3 cellular contexts compared by ENCODE assay signal in genomic region chr10:131872837-131873375, GRCh38.
A peak's percentile ranks its signal among the peaks of the same experiment; 100 is the strongest.
TF ChIP-seq lines count a peak whose summit lies in the region.

No MANE protein-coding gene starts in this region.

TF ChIP-seq in K562, 482 proteins besides CTCF, POLR2A, EP300 and RAD21:
- TF ChIP-seq ZNF12 (CRISPR knock-in tag; IDR thresholded peaks at IDR 0.05) (no peak), RBM39 (optimal IDR thresholded peaks at IDR 0.05; ENCODE audit: low read depth, low read length) (no peak), OTX1 (CRISPR knock-in tag; IDR thresholded peaks at IDR 0.05) (no peak), HMGN3 (IDR thresholded peaks at IDR 0.05; ENCODE audit: borderline replicate concordance, extremely low read depth, insufficient read length, low read depth, low read length) (no peak), GTF2A2 (tag; IDR thresholded peaks at IDR 0.05) (no peak), CBX5 (IDR thresholded peaks at IDR 0.05; ENCODE audit: borderline replicate concordance, low read depth) (no peak), NONO (IDR thresholded peaks at IDR 0.05; ENCODE audit: low read depth in 2 of 2, low read length in 1 of 2) (no peak), E2F6 (IDR thresholded peaks at IDR 0.05; ENCODE audit: borderline replicate concordance in 1 of 2, extremely low read depth in 1 of 2, insufficient read depth in 1 of 2, insufficient read length in 1 of 2, low read depth in 1 of 2, low read length in 1 of 2, poor library complexity in 1 of 2, severe bottlenecking in 1 of 2) (no peak), ZNF696 (CRISPR knock-in tag; conservative IDR thresholded peaks at IDR 0.05) (no peak), ZNF184 (CRISPR knock-in tag; IDR thresholded peaks at IDR 0.05) (no peak), SMAD3 (CRISPR knock-in tag; conservative IDR thresholded peaks at IDR 0.05) (no peak), SREBF2 (CRISPR knock-in tag; IDR thresholded peaks at IDR 0.05) (no peak), HIVEP1 (CRISPR knock-in tag; IDR thresholded peaks at IDR 0.05) (no peak), SOX6 (IDR thresholded peaks at IDR 0.05) (no peak), FUS (optimal IDR thresholded peaks at IDR 0.05; ENCODE audit: low read depth, low read length) (no peak), THRB (CRISPR knock-in tag; conservative IDR thresholded peaks at IDR 0.05) (no peak)

TF ChIP-seq in liver, 16 proteins besides CTCF, POLR2A, EP300 and RAD21:
- TF ChIP-seq MAX (IDR thresholded peaks at IDR 0.05) (no peak), HNF4A (conservative IDR thresholded peaks at IDR 0.05) (peak; percentile 13 to 67)

TF ChIP-seq in SK-N-SH treated with all-trans-retinoic acid at 6 μM for 48 hours, 23 proteins besides CTCF, POLR2A, EP300 and RAD21:
- TF ChIP-seq CSDC2 (CRISPR knock-in tag; IDR thresholded peaks at IDR 0.05): no peak
- no peak for TF ChIP-seq ZFP3 (CRISPR knock-in tag; IDR thresholded peaks at IDR 0.05)
- no peak for TF ChIP-seq PATZ1 (CRISPR knock-in tag; IDR thresholded peaks at IDR 0.05; ENCODE audit: borderline replicate concordance)
- TF ChIP-seq ZNF8 (CRISPR knock-in tag; IDR thresholded peaks at IDR 0.05): no peak
- no peak for TF ChIP-seq POU6F1 (CRISPR knock-in tag; IDR thresholded peaks at IDR 0.05; ENCODE audit: borderline replicate concordance, low read depth)
TF ChIP-seq in SK-N-SH treated with all-trans-retinoic acid at 6 μM for 48 hours: peak in this region for 0.
